ENCODE assay signal across 8 cellular contexts in genomic region chr22:24406322-24407277, GRCh38. TPM values are rescaled to one million over a fixed set of nuclear protein-coding genes. Genes with fewer than 3 reads are reported as not detected.
DNase-seq lines count a peak whose midpoint lies in the region; ATAC-seq and TF ChIP-seq lines count a peak whose summit lies in the region.
"Had no signal": no experiment of that assay in that cellular context is flagged by ENCODE, and none has a peak within 500 bp of the region (broad histone marks: within the 10 kb centered on the region; RNA-seq: fewer than 3 reads in every experiment).

No MANE protein-coding gene starts in this region.

- H3K36me3 Mint-ChIP-seq in CD4-positive, alpha-beta T cell (ENCODE audit: low read depth) = peaks cover 43% of the 10 kb centered on the region
- H3K36me3 Mint-ChIP-seq in brain (peaks cover 35% of the 10 kb centered on the region), nephron (ENCODE audit: low read depth) (peaks cover 42% of the 10 kb centered on the region)

- H3K4me3 Mint-ChIP-seq in CD4-positive, alpha-beta T cell = no peak overlapping the region
- H3K4me3 Mint-ChIP-seq in brain = peak overlapping the region in 1 of 5 experiments; percentile 19
- H3K4me3 Mint-ChIP-seq in nephron = no peak overlapping the region

- peak overlapping the region; percentile 69 for H3K27ac Mint-ChIP-seq in CD4-positive, alpha-beta T cell
- H3K27ac Mint-ChIP-seq in brain (peak overlapping the region in 3 of 5 experiments; percentile 9 to 78 (median 65)), nephron (peak overlapping the region; percentile 3 to 71 (median 55))

- no peaks in the 10 kb centered on the region for H3K27me3 Mint-ChIP-seq in CD4-positive, alpha-beta T cell
- no peaks in the 10 kb centered on the region for H3K27me3 Mint-ChIP-seq in brain
- H3K27me3 Mint-ChIP-seq in nephron (ENCODE audit: low read depth) = no peaks in the 10 kb centered on the region

- no peak for DNase-seq in CD4-positive, alpha-beta T cell
- DNase-seq in HUDEP-2 (lab: John Stamatoyannopoulos, UW; ENCODE audit: unreplicated experiment in 76 of 76) (peak in 67 of 76 experiments; percentile 6 to 66 (median 44)), cortex of kidney (lab: John Stamatoyannopoulos, UW) (no peak), NOMO-1 treated with dmso at 0.1 percent for 144 hours (lab: John Stamatoyannopoulos, UW; ENCODE audit: unreplicated experiment) (no peak)

- no peaks in the 10 kb centered on the region for H3K27me3 ChIP-seq in CD4-positive, alpha-beta T cell (ENCODE audit: control insufficient read depth, insufficient read depth, low read length)
- H3K27me3 ChIP-seq: suprapubic skin had no signal

- CTCF ChIA-PET in CD4-positive, alpha-beta T cell (lab: Charles Lee) = no interaction called here

- ATAC-seq in CD4-positive, alpha-beta T cell (ENCODE audit: poor library complexity) = no peak
- ATAC-seq in GM21619 (IDR thresholded peaks at IDR 0.05; ENCODE audit: unreplicated experiment) = no peak

- peaks cover 24% of the 10 kb centered on the region for H3K4me1 Mint-ChIP-seq in CD4-positive, alpha-beta T cell (ENCODE audit: low read depth)
- H3K4me1 Mint-ChIP-seq in brain (peaks cover 31% of the 10 kb centered on the region), nephron (peaks cover 44% of the 10 kb centered on the region)

- TF ChIP-seq CTCF in CD4-positive, alpha-beta T cell (IDR thresholded peaks at IDR 0.05) = no peak
- TF ChIP-seq CTCF in brain (conservative IDR thresholded peaks at IDR 0.05) (no peak), nephron (IDR thresholded peaks at IDR 0.05; ENCODE audit: unreplicated experiment in 3 of 3) (no peak)

- H3K9me3 Mint-ChIP-seq in CD4-positive, alpha-beta T cell = no peaks in the 10 kb centered on the region
- H3K9me3 Mint-ChIP-seq in brain (no peaks in the 10 kb centered on the region), nephron (no peaks in the 10 kb centered on the region)

- intact Hi-C loops in CD4-positive, alpha-beta T cell (cut with DNase I, micrococcal nuclease) = no loop called here

- no peaks in the 10 kb centered on the region for H3K9me3 ChIP-seq in CD4-positive, alpha-beta T cell (ENCODE audit: control insufficient read depth, low read length)
- H3K9me3 ChIP-seq: suprapubic skin had no signal

- POLR2A ChIA-PET in CD4-positive, alpha-beta T cell (lab: Charles Lee) = no interaction called here

- H3K27ac ChIP-seq in CD4-positive, alpha-beta T cell (ENCODE audit: low read depth, low read length) = no peak overlapping the region
- H3K27ac ChIP-seq: suprapubic skin had no signal

RNA-seq across cellular contexts. Expression of gene ADORA2A, which starts 20.8 kb away (rescaled TPM):
- total RNA-seq in CD4-positive, alpha-beta T cell = 10 to 100 TPM; 15.5 to 16.4 TPM
- 8.0 TPM for polyA plus RNA-seq in brain (ENCODE audit: insufficient read depth, low read depth, low replicate concordance)

Comparison
In these comparisons a context has a peak if more than half of its experiments do, and no peak if none do; other contexts are left out.
1. DNase-seq: peak in HUDEP-2 (67 of 76); none in CD4-positive, alpha-beta T cell (0 of 10), cortex of kidney (single experiment) and NOMO-1 treated with dmso at 0.1 percent for 144 hours (single experiment).
2. Peak in every context shown above with its lines, with median percentiles within 50 percentile points of each other: H3K27ac Mint-ChIP-seq.